8 cellular contexts compared by ENCODE assay signal in the genomic region with DNA sequence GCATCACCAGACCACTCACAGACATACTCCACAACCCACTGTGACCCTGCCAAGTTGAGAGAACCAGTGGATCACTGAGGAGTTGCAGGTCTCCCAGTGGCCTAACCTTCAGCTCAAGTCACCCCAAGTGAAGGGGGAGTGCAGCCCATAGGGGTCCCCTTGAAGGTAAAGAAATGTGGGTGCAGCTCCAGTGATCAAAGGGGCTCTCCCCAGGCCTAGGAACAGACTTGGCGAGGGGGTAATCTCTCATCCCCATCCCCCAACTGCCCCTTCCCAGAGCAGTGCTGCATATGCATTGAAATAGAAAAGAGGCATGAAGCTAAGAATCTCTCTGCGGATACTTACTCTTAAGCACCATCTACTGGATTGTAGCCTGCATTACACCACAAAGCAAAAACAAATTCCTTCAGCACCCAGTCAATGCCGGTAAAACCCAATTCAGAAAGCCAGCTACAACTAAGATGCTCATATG. TPM values are rescaled to one million over a fixed set of nuclear protein-coding genes. Genes with fewer than 3 reads are reported as not detected.
DNase-seq lines count a peak whose midpoint lies in the region; ATAC-seq and TF ChIP-seq lines count a peak whose summit lies in the region.

No MANE protein-coding gene starts in this region.

- no peaks in the 10 kb centered on the region for H3K36me3 ChIP-seq in sigmoid colon

- H3K4me1 ChIP-seq in sigmoid colon: no peaks in the 10 kb centered on the region

- TF ChIP-seq POLR2A in sigmoid colon (IDR thresholded peaks at IDR 0.05): no peak

- H3K27me3 ChIP-seq in sigmoid colon: no peaks in the 10 kb centered on the region

- no peak overlapping the region for H3K4me3 ChIP-seq in fibroblast of villous mesenchyme (ENCODE audit: low read depth, low read length)
- H3K4me3 ChIP-seq in sigmoid colon: no peak overlapping the region

- no peaks in the 10 kb centered on the region for H3K9me3 ChIP-seq in sigmoid colon

- TF ChIP-seq CTCF in fibroblast of villous mesenchyme (IDR thresholded peaks at IDR 0.05; ENCODE audit: insufficient read depth, low read depth, low read length): peak; percentile 57
- peak in 3 of 4 experiments; percentile 11 to 48 (median 20) for TF ChIP-seq CTCF in sigmoid colon (IDR thresholded peaks at IDR 0.05)

- TF ChIP-seq EP300 in sigmoid colon (IDR thresholded peaks at IDR 0.05): no peak

- 11 to 15% methylated on average over 3 of the region's 3 CpGs for WGBS in sigmoid colon, 2 donors

- peak; percentile 93 for ATAC-seq in HG03097 (IDR thresholded peaks at IDR 0.05; ENCODE audit: low FRiP score, unreplicated experiment)

- intact Hi-C loops in sigmoid colon (cut with DNase I): no loop called here

- no peak overlapping the region for H3K27ac ChIP-seq in sigmoid colon

- DNase-seq in stimulated activated CD4-positive, alpha-beta T cell treated with anti-CD3 and anti-CD28 coated beads, Interleukin-4, amount 100 ng/mL, for 24 hours: peak; percentile 4
- DNase-seq in stimulated activated CD4-positive, alpha-beta T cell treated with anti-CD3 and anti-CD28 coated beads, Interleukin-12 subunit alpha, Interleukin-12 subunit beta, amount 100 ng/mL, for 4 hours: no peak
- peak; percentile 4 for DNase-seq in RPMI8226
- DNase-seq in fibroblast of villous mesenchyme (ENCODE audit: low read depth): peak; percentile 2
- no peak for DNase-seq in sigmoid colon
- no peak for DNase-seq in NK-92 treated with Interleukin-12 subunit alpha and Interleukin-12 subunit beta, amount 100 ng/mL, for 24 hours (lab: John Stamatoyannopoulos, UW)
- no peak for DNase-seq in NCI-H69 (lab: John Stamatoyannopoulos, UW)

RNA-seq across cellular contexts. Expression of gene MAGEE1, which starts 27.0 kb away (rescaled TPM):
- total RNA-seq in fibroblast of villous mesenchyme: 0.64 and 1.7 TPM in 2 replicates
- 1 to 10 TPM; 1.4 to 2.5 (median 1.9) TPM for total RNA-seq in sigmoid colon
- polyA plus RNA-seq in sigmoid colon: 1 to 10 TPM in 1 of 3 donors, under 1 TPM in 1, not detected in 1; 0.60 to 2.0 TPM

Comparison
In these comparisons a context has a peak if more than half of its experiments do, and no peak if none do; other contexts are left out.
1. DNase-seq: peak in stimulated activated CD4-positive, alpha-beta T cell treated with anti-CD3 and anti-CD28 coated beads, Interleukin-4, amount 100 ng/mL, for 24 hours (single experiment), RPMI8226 (single experiment) and fibroblast of villous mesenchyme (single experiment); none in stimulated activated CD4-positive, alpha-beta T cell treated with anti-CD3 and anti-CD28 coated beads, Interleukin-12 subunit alpha, Interleukin-12 subunit beta, amount 100 ng/mL, for 4 hours (single experiment), sigmoid colon (single experiment), NK-92 treated with Interleukin-12 subunit alpha and Interleukin-12 subunit beta, amount 100 ng/mL, for 24 hours (single experiment) and NCI-H69 (single experiment).